ENCODE assay signal across 9 cellular contexts in the genomic region with DNA sequence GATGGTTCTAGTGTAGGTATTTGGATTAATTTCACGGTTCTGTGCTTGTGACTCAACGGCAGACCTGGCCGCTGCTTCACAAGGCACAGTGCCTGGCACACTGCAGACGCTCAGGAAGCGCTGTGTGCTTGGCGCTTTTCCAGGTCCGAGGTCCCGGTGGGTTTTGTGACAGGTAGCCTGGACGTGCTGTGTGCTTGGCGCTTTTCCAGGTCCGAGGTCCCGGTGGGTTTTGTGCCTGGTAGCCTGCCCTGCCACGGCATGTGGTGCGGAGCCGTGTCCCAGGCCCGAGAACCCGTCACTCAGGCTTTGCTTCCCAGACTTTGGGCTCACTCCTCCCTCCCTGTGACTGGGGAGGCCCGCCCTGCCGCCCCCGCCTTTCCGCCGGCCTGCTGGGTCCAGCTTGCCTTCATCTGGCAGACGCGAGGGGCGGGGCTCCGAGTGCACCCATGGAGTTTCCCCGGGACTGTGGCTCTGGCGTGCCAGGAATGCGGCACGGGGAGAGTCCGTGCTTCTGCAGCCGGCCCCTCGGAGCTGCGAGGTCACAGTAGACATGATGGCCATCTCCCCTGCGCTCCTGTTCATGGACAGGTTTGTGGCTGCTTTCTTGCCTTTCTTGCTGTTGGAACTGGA. TPM values are rescaled to one million over a fixed set of nuclear protein-coding genes. Genes with fewer than 3 reads are reported as not detected.
DNase-seq lines count a peak whose midpoint lies in the region; ATAC-seq and TF ChIP-seq lines count a peak whose summit lies in the region.
"Had no signal": no experiment of that assay in that cellular context is flagged by ENCODE, and none has a peak within 500 bp of the region (broad histone marks: within the 10 kb centered on the region; RNA-seq: fewer than 3 reads in every experiment).

No MANE protein-coding gene starts in this region.

- peaks cover 0 to 2% (median 0%) of the 10 kb centered on the region in 7 donors for H3K9me3 Mint-ChIP-seq in CD14-positive monocyte
- H3K9me3 Mint-ChIP-seq: activated CD4-positive, alpha-beta memory T cell treated with anti-CD3 and anti-CD28 coated beads, Interleukin-2, amount 10 ng/mL, durations not matched to agents 7 days and 5 days had no signal

- H3K36me3 Mint-ChIP-seq in CD14-positive monocyte, result peaks cover 17 to 21% of the 10 kb centered on the region in 2 donors

- no peak for ATAC-seq in HG02610 (IDR thresholded peaks at IDR 0.05; ENCODE audit: unreplicated experiment)

- H3K4me1 ChIP-seq in mesenchymal stem cell (ENCODE audit: control insufficient read depth, insufficient read depth, low read depth, low read length) (peaks cover 21% of the 10 kb centered on the region), uterus (no peaks in the 10 kb centered on the region)

- peaks cover 53% of the 10 kb centered on the region for H3K79me1 ChIP-seq in mesenchymal stem cell (replicated peaks; ENCODE audit: low read length, poor library complexity, severe bottlenecking)

- WGBS in mesenchymal stem cell, result 63% methylated on average over 35 of the region's 35 CpGs

- H2AK5ac ChIP-seq in mesenchymal stem cell (ENCODE audit: low read length, severe bottlenecking), result peak overlapping the region; percentile 58

- no peak for TF ChIP-seq POLR2A in uterus (IDR thresholded peaks at IDR 0.05)

- peak overlapping the region; percentile 4 for H2BK15ac ChIP-seq in mesenchymal stem cell (ENCODE audit: low read depth, poor library complexity, severe bottlenecking)

- no peaks in the 10 kb centered on the region for H3K27me3 ChIP-seq in mesenchymal stem cell (ENCODE audit: control insufficient read depth in 1 of 2, insufficient read depth in 1 of 2, low read length in 2 of 2)
- no peaks in the 10 kb centered on the region for H3K27me3 ChIP-seq in uterus

- peak overlapping the region; percentile 51 to 80 for H2BK12ac ChIP-seq in mesenchymal stem cell (ENCODE audit: low read length in 2 of 2)

- peak overlapping the region; percentile 80 to 88 for H3K4ac ChIP-seq in mesenchymal stem cell (ENCODE audit: low read depth in 1 of 2, low read length in 2 of 2)

- H3K9ac ChIP-seq in mesenchymal stem cell (ENCODE audit: low read length), result peak overlapping the region; percentile 89

- H3K23ac ChIP-seq in mesenchymal stem cell (ENCODE audit: low read length in 2 of 2), result peak overlapping the region in 1 of 2 experiments; percentile 23

- H3K4me3 Mint-ChIP-seq in CD14-positive monocyte, result no peak overlapping the region
- H3K4me3 Mint-ChIP-seq: activated CD4-positive, alpha-beta memory T cell treated with anti-CD3 and anti-CD28 coated beads, Interleukin-2, amount 10 ng/mL, durations not matched to agents 7 days and 5 days had no signal

- H3K27me3 Mint-ChIP-seq in CD14-positive monocyte (ENCODE audit: low read depth in 3 of 3), result no peaks in the 10 kb centered on the region
- H3K27me3 Mint-ChIP-seq: activated CD4-positive, alpha-beta memory T cell treated with anti-CD3 and anti-CD28 coated beads, Interleukin-2, amount 10 ng/mL, durations not matched to agents 7 days and 5 days had no signal

- H3K4me2 ChIP-seq in mesenchymal stem cell (ENCODE audit: low read length, poor library complexity, severe bottlenecking), result peak overlapping the region; percentile 12

- intact Hi-C loops in uterus (cut with DNase I; ENCODE audit: low total_unique reads) (no loop called here), CD14-positive monocyte (cut with micrococcal nuclease) (no loop called here)

- H3K18ac ChIP-seq in mesenchymal stem cell (ENCODE audit: low read depth in 1 of 2, low read length in 2 of 2), result peak overlapping the region; percentile 61 to 76

- H2BK5ac ChIP-seq in mesenchymal stem cell (ENCODE audit: low read depth, low read length, poor library complexity, severe bottlenecking), result no peak overlapping the region

- H3K4me3 ChIP-seq in mesenchymal stem cell (ENCODE audit: insufficient read depth in 1 of 2, low read depth in 1 of 2, low read length in 2 of 2), result peak overlapping the region in 1 of 2 experiments; percentile 77
- peak overlapping the region; percentile 11 to 31 for H3K4me3 ChIP-seq in uterus

- no peak overlapping the region for H2BK120ac ChIP-seq in mesenchymal stem cell (ENCODE audit: low read depth, low read length)

- H3K4me1 Mint-ChIP-seq in CD14-positive monocyte, result peaks cover 44% of the 10 kb centered on the region

- H3K9me3 ChIP-seq in mesenchymal stem cell (ENCODE audit: control insufficient read depth, low read length) (no peaks in the 10 kb centered on the region), uterus (no peaks in the 10 kb centered on the region)

- TF ChIP-seq CTCF in uterus (IDR thresholded peaks at IDR 0.05) (no peak), CD14-positive monocyte (IDR thresholded peaks at IDR 0.05) (no peak)

- no peak overlapping the region for H2AFZ ChIP-seq in mesenchymal stem cell (ENCODE audit: low read depth, low read length)

- H3K27ac Mint-ChIP-seq in CD14-positive monocyte, result no peak overlapping the region
- H3K27ac Mint-ChIP-seq: activated CD4-positive, alpha-beta memory T cell treated with anti-CD3 and anti-CD28 coated beads, Interleukin-2, amount 10 ng/mL, durations not matched to agents 7 days and 5 days had no signal

- H3K27ac ChIP-seq in epithelial cell of prostate (peak overlapping the region; percentile 84), mesenchymal stem cell (ENCODE audit: low read length, poor library complexity, severe bottlenecking) (peak overlapping the region; percentile 18), uterus (peak overlapping the region in 1 of 2 donors; percentile 52)

- peak overlapping the region; percentile 82 for H4K91ac ChIP-seq in mesenchymal stem cell (ENCODE audit: low read length)

- H4K8ac ChIP-seq in mesenchymal stem cell (ENCODE audit: low read length), result peak overlapping the region; percentile 85

- H3K14ac ChIP-seq in mesenchymal stem cell (ENCODE audit: low read length in 2 of 2), result peak overlapping the region in 1 of 2 experiments; percentile 86

- H3K36me3 ChIP-seq in mesenchymal stem cell (ENCODE audit: control insufficient read depth in 1 of 2, insufficient read depth in 2 of 2, low read depth in 1 of 2, low read length in 2 of 2), result peaks cover 0 to 6% of the 10 kb centered on the region in 2 experiments
- H3K36me3 ChIP-seq in uterus, result no peaks in the 10 kb centered on the region

- DNase-seq in NCI-H524 (lab: John Stamatoyannopoulos, UW) (peak; percentile 54 to 75), epithelial cell of prostate (ENCODE audit: low read depth, low spot score) (no peak), mesenchymal stem cell (peak; percentile 80), uterus (peak; percentile 79 to 86), CD14-positive monocyte (ENCODE audit: low spot score) (no peak)
- no peak for DNase-seq in stimulated activated CD8-positive, alpha-beta memory T cell treated with anti-CD3 and anti-CD28 coated beads, Interleukin-4, amount 100 ng/mL, for 48 hours
- DNase-seq: activated CD4-positive, alpha-beta memory T cell treated with anti-CD3 and anti-CD28 coated beads, Interleukin-2, amount 10 ng/mL, durations not matched to agents 7 days and 5 days; NCI-H1048 had no signal

RNA-seq across cellular contexts. Expression of a gene that starts 44.2 kb away (rescaled TPM):
- polyA plus RNA-seq in mesenchymal stem cell (2013, experiment 1 of 2), result 25.0 TPM
- 24.9 TPM for polyA plus RNA-seq in mesenchymal stem cell (2013, experiment 2 of 2)
- 10 to 100 TPM; 16.9 to 61.2 (median 28.1) TPM for total RNA-seq in uterus
- 10 to 100 TPM; 36.3 to 44.7 TPM for polyA plus RNA-seq in CD14-positive monocyte

Comparison
In these comparisons a context has a peak if more than half of its experiments do, and no peak if none do; other contexts are left out.
1. DNase-seq: peak in NCI-H524 (2 of 2), mesenchymal stem cell (single experiment) and uterus (2 of 2); none in epithelial cell of prostate (single experiment), CD14-positive monocyte (single experiment) and stimulated activated CD8-positive, alpha-beta memory T cell treated with anti-CD3 and anti-CD28 coated beads, Interleukin-4, amount 100 ng/mL, for 48 hours (single experiment).